In genomic region chr7:148747274-148747673, GRCh38 we compare ENCODE assay signal across 11 cellular contexts. TPM values are rescaled to one million over a fixed set of nuclear protein-coding genes. Genes with fewer than 3 reads are reported as not detected.
DNase-seq lines count a peak whose midpoint lies in the region; ATAC-seq, FAIRE-seq and TF ChIP-seq lines count a peak whose summit lies in the region.
"Had no signal": no experiment of that assay in that cellular context is flagged by ENCODE, and none has a peak within 500 bp of the region (broad histone marks: within the 10 kb centered on the region; RNA-seq: fewer than 3 reads in every experiment).

No MANE protein-coding gene starts in this region.

- TF ChIP-seq CTCF in K562 (IDR thresholded peaks at IDR 0.05 in 2 of 3, conservative IDR thresholded peaks at IDR 0.05 in 1 of 3; ENCODE audit: insufficient read depth in 2 of 3, low read depth in 1 of 3, low read length in 3 of 3): peak; percentile 20 to 81 (median 48); a peak in 4 of 6 replicates
- TF ChIP-seq CTCF in GM13977 (IDR thresholded peaks at IDR 0.05; ENCODE audit: extremely low read depth, insufficient read depth, missing control alignments): no peak

- H3K4me3 ChIP-seq in K562: no peak overlapping the region
- H3K4me3 ChIP-seq: body of pancreas had no signal

- H3K27me3 ChIP-seq in K562 (ENCODE audit: control insufficient read depth in 2 of 2, insufficient read depth in 2 of 2, low read length in 2 of 2): no peaks in the 10 kb centered on the region
- H3K27me3 ChIP-seq: body of pancreas had no signal

- no TSS peak for BruUV-seq in K562 (replicated peaks; lab: Mats Ljungman, UMichigan)

- ATAC-seq in GM18519 (IDR thresholded peaks at IDR 0.05; ENCODE audit: low FRiP score, unreplicated experiment): peak; percentile 64
- ATAC-seq in K562: peak; percentile 85
- ATAC-seq in naive thymus-derived CD8-positive, alpha-beta T cell: peak; percentile 35 to 70
- no peak for ATAC-seq in GM21786 (IDR thresholded peaks at IDR 0.05; ENCODE audit: unreplicated experiment)
- ATAC-seq: body of pancreas had no signal

- no peaks in the 10 kb centered on the region for H3K4me1 ChIP-seq in K562 (replicated peaks in 1 of 2; ENCODE audit: control insufficient read depth in 2 of 2, insufficient read depth in 2 of 2, low read length in 2 of 2)
- H3K4me1 ChIP-seq: body of pancreas had no signal

- no peaks in the 10 kb centered on the region for H3K9me3 ChIP-seq in K562 (replicated peaks; ENCODE audit: control insufficient read depth, insufficient read depth, low read depth, low read length)
- H3K9me3 ChIP-seq: body of pancreas had no signal

- no peak for TF ChIP-seq EP300 in K562 (IDR thresholded peaks at IDR 0.05; ENCODE audit: low read length)

- TF ChIP-seq POLR2A in K562 (conservative IDR thresholded peaks at IDR 0.05): no peak

- H3K4me2 ChIP-seq in K562 (ENCODE audit: insufficient read depth, low read length): no peak overlapping the region

- no peak overlapping the region for H3K4me3 Mint-ChIP-seq in naive thymus-derived CD8-positive, alpha-beta T cell

- H3K9ac ChIP-seq in K562 (ENCODE audit: insufficient read depth in 1 of 2, low read depth in 2 of 2, low read length in 2 of 2): no peak overlapping the region

- in situ Hi-C loops in K562 (cut with MboI) (no loop called here), GM13977 (cut with MboI; ENCODE audit: low pct_unique_long_range_greater_than_20kb, low sequenced_read_pairs, unreplicated experiment) (no loop called here)

- H3K4me1 Mint-ChIP-seq in naive thymus-derived CD8-positive, alpha-beta T cell: peaks cover 9 to 30% (median 20%) of the 10 kb centered on the region in 4 donors

- no peaks in the 10 kb centered on the region for H3K27me3 Mint-ChIP-seq in naive thymus-derived CD8-positive, alpha-beta T cell

- H3K27ac ChIP-seq in K562 (ENCODE audit: extremely low read depth, low read depth, low read length): no peak overlapping the region
- H3K27ac ChIP-seq: body of pancreas had no signal

- H3K9me1 ChIP-seq in K562 (ENCODE audit: control insufficient read depth, insufficient read depth, low read length): no peaks in the 10 kb centered on the region

- peaks cover 5 to 40% (median 13%) of the 10 kb centered on the region in 3 donors for H3K36me3 Mint-ChIP-seq in naive thymus-derived CD8-positive, alpha-beta T cell

- H4K20me1 ChIP-seq in K562 (replicated peaks; ENCODE audit: control insufficient read depth, insufficient read depth, low read length): no peaks in the 10 kb centered on the region

- intact Hi-C loops in K562 (cut with micrococcal nuclease): no loop called here

- H3K79me2 ChIP-seq in K562 (ENCODE audit: control insufficient read depth, insufficient read depth, low read length): peaks cover 26% of the 10 kb centered on the region

- H3K9me3 Mint-ChIP-seq in naive thymus-derived CD8-positive, alpha-beta T cell: peaks cover 0 to 1% (median 0%) of the 10 kb centered on the region in 9 donors

- no peak overlapping the region for H2AFZ ChIP-seq in K562 (ENCODE audit: low read depth, low read length)

- DNase-seq in NCI-H1105 treated with DMSO at 0.1 percent for 48 hours (lab: John Stamatoyannopoulos, UW): peak; percentile 59
- peak; percentile 43 to 67 (median 54) for DNase-seq in K562 (ENCODE audit: extremely low read depth in 1 of 4, low spot score in 3 of 4)
- DNase-seq in naive thymus-derived CD8-positive, alpha-beta T cell: peak in 1 of 10 donors; percentile 12
- DNase-seq in cerebellum (ENCODE audit: low spot score): no peak
- DNase-seq in stimulated activated CD4-positive, alpha-beta T cell treated with anti-CD3 and anti-CD28 coated beads, Interleukin-12 subunit alpha, Interleukin-12 subunit beta, amount 100 ng/mL, for 4 hours: no peak
- DNase-seq in GM13977 (ENCODE audit: low spot score): no peak
- DNase-seq: DND-41, T-helper 9 cell had no signal

- peaks cover 34% of the 10 kb centered on the region; the same call in 2 of the 3 replicates for H3K36me3 ChIP-seq in K562 (ENCODE audit: control insufficient read depth, insufficient read depth, low read length)

- TF ChIP-seq RAD21 in K562 (CRISPR knock-in tag; conservative IDR thresholded peaks at IDR 0.05 in 1 of 2, IDR thresholded peaks at IDR 0.05 in 1 of 2): peak in 1 of 2 experiments; percentile 19; a peak in 2 of 4 replicates

- CTCF ChIA-PET in K562 (lab: Yijun Ruan, JAX; ENCODE audit: low intra/inter-chr PET ratio): no interaction called here

- WGBS in K562 (ENCODE audit: insufficient coverage, low coverage, missing lambda C conversion rate): 70% methylated on average over 3 of the region's 3 CpGs

- no peak for FAIRE-seq in K562 (lab: Jason Lieb, UNC)

- POLR2A ChIA-PET in K562 (lab: Yijun Ruan, JAX): interaction anchor here (0.6 to 1.8 kb wide), 12 partner anchors 8 to 194 kb away, joined by 3 to 6 read pairs (median 3); partner anchors contain the start of gene CUL1
- POLR2A ChIA-PET in naive thymus-derived CD8-positive, alpha-beta T cell (lab: Charles Lee): interaction anchor here (0.6 kb wide), 1 partner anchor 9 kb away, joined by 3 read pairs; no protein-coding TSS in a partner anchor

- peak overlapping the region in 1 of 10 donors; percentile 85 for H3K27ac Mint-ChIP-seq in naive thymus-derived CD8-positive, alpha-beta T cell

TF ChIP-seq in K562, 482 proteins besides CTCF, POLR2A, EP300 and RAD21 (continues in another document):
- peak; percentile 89 for TF ChIP-seq RFX1 (IDR thresholded peaks at IDR 0.05)
- TF ChIP-seq SRSF9 (IDR thresholded peaks at IDR 0.05; ENCODE audit: borderline replicate concordance, low read depth, low read length): no peak
- TF ChIP-seq TAF15 (IDR thresholded peaks at IDR 0.05; ENCODE audit: low read depth, low read length): no peak
- no peak for TF ChIP-seq ARID1B (IDR thresholded peaks at IDR 0.05)
- no peak for TF ChIP-seq REST (CRISPR knock-in tag; IDR thresholded peaks at IDR 0.05; ENCODE audit: low read depth)
- no peak for TF ChIP-seq SP2 (IDR thresholded peaks at IDR 0.05; ENCODE audit: extremely low read depth, low read depth, low read length, poor library complexity, severe bottlenecking)
- TF ChIP-seq ZNF354B (CRISPR knock-in tag; IDR thresholded peaks at IDR 0.05): no peak
- TF ChIP-seq MBD1 (CRISPR knock-in tag; IDR thresholded peaks at IDR 0.05): no peak
- TF ChIP-seq HLTF (IDR thresholded peaks at IDR 0.05): no peak

RNA-seq across cellular contexts. Expression of gene CUL1, which starts 48.6 kb away (rescaled TPM):
- total RNA-seq in K562 (2011; cell fraction: chromatin; rRNA removed; ENCODE audit: low replicate concordance): 34.6 and 70.5 TPM in 2 replicates
- total RNA-seq in K562 (2011; cell fraction: nucleolus; rRNA removed): 20.7 and 25.1 TPM in 2 replicates
- 27.6 and 29.7 TPM in 2 replicates for total RNA-seq in K562 (2011; cell fraction: nucleoplasm; rRNA removed)
- total RNA-seq in K562 (2014; rRNA removed) (63.3 and 64.6 TPM in 2 replicates), K562 (2014; rRNA removed; fragmentation: Illumina TruSeq; extraction: Trizol) (96.5 and 101 TPM in 2 replicates), K562 (2015; rRNA removed; fragmentation: Illumina TruSeq; extraction: Trizol) (91.6 and 98.5 TPM in 2 replicates), K562 (2021) (86.0 and 86.4 TPM in 2 replicates), cerebellum (45.9 TPM)
- polyA plus RNA-seq in K562 (2011; rRNA removed) (80.3 and 105 TPM in 2 replicates), K562 (2014; fragmentation: Illumina TruSeq; extraction: Trizol) (95.6 and 107 TPM in 2 replicates), K562 (2014; fragmentation: Nextera tagmentation; extraction: Ambion mirVana) (10 to 100 TPM; 31.5 to 43.8 TPM), K562 (2014; rRNA removed) (94.5 and 104 TPM in 2 replicates)
- 45.7 and 59.7 TPM in 2 replicates for polyA plus RNA-seq in K562 (2011; cell fraction: cytosol; rRNA removed)
- polyA plus RNA-seq in K562 (2011; cell fraction: nucleus; rRNA removed): 37.0 and 48.3 TPM in 2 replicates
- 57.3 and 84.1 TPM in 2 replicates for polyA plus RNA-seq in K562 (2012)
- 118 and 120 TPM in 2 replicates for polyA minus RNA-seq in K562 (2011; rRNA and poly(A)+ RNA removed)
- polyA minus RNA-seq in K562 (2011; cell fraction: cytosol; rRNA and poly(A)+ RNA removed): 44.5 and 53.4 TPM in 2 replicates
- polyA minus RNA-seq in K562 (2011; cell fraction: nucleus; rRNA and poly(A)+ RNA removed): 29.8 and 54.5 TPM in 2 replicates
- total RNA-seq in naive thymus-derived CD8-positive, alpha-beta T cell: 10 to 100 TPM; 62.8 to 67.7 TPM
- 10 to 100 TPM; 39.2 to 50.6 (median 39.6) TPM for polyA plus RNA-seq in naive thymus-derived CD8-positive, alpha-beta T cell

Comparison
In these comparisons a context has a peak if more than half of its experiments do, and no peak if none do; other contexts are left out.
1. DNase-seq: peak in NCI-H1105 treated with DMSO at 0.1 percent for 48 hours (single experiment) and K562 (4 of 4); none in cerebellum (single experiment), stimulated activated CD4-positive, alpha-beta T cell treated with anti-CD3 and anti-CD28 coated beads, Interleukin-12 subunit alpha, Interleukin-12 subunit beta, amount 100 ng/mL, for 4 hours (single experiment) and GM13977 (single experiment).